1 cellular context compared by ENCODE assay signal in the genomic region with DNA sequence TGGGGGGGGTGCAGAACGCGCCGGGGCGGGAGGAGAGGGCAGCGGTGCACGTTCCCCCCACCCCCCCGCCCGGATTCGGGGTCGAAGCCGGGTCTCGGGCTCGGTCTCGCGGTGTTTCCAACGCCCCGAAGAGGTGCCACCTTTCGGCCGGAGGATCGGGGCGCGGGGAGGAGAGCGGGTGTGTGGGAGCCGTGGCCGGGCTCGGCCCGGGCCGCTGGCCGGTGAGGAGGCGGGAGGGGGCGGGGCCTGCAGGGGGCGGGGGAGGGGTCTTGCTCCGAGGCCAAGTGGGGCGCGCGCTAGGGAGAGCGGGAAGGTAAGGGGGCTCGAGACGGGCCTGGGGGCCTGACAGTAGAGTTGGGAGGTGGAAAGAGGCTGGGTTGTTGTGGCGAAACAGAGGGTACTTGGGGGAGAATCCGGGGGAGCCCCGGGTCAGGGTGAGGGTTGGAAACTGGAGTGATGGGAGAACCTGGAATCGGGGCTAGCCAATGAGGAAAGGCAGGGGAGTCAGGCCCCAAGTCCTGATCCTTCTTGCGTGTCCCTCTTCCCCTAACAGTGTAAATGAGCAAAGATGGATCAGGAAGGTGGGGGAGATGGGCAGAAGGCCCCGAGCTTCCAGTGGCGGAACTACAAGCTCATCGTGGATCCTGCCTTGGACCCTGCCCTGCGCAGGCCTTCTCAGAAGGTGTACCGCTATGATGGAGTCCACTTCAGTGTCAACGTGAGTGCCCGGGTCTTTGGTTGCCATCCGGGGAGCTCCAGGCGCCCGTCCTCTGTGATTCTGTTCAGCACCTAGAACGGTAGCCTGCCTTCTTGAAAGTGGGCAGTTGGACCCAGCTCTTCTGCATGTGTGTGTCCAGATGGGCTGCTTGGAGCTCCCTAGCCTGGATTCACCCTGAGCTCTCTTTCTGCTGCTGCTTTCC.
TF ChIP-seq lines count a peak whose summit lies in the region.

No MANE protein-coding gene starts in this region.

TF ChIP-seq in endothelial cell of umbilical vein, 7 proteins besides CTCF, POLR2A, EP300 and RAD21:
- TF ChIP-seq POLR2AphosphoS5 (IDR thresholded peaks at IDR 0.05; ENCODE audit: insufficient read depth, low read depth, low read length) (no peak), JUN (IDR thresholded peaks at IDR 0.05; ENCODE audit: borderline replicate concordance, insufficient read depth, insufficient read length, low read depth) (no peak), FOS (IDR thresholded peaks at IDR 0.05; ENCODE audit: borderline replicate concordance, insufficient read depth, low read length) (no peak), EZH2 (IDR thresholded peaks at IDR 0.05; ENCODE audit: borderline replicate concordance, low read depth, low read length, severe bottlenecking) (no peak), GATA2 (IDR thresholded peaks at IDR 0.05; ENCODE audit: insufficient read depth, insufficient read length, low read depth, low read length) (no peak), MYC (IDR thresholded peaks at IDR 0.05; ENCODE audit: low read depth, low read length) (no peak)
- TF ChIP-seq, protein P1, sequence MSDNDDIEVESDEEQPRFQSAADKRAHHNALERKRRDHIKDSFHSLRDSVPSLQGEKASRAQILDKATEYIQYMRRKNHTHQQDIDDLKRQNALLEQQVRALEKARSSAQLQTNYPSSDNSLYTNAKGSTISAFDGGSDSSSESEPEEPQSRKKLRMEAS (IDR thresholded peaks at IDR 0.05; ENCODE audit: insufficient read depth, insufficient read length) = no peak
TF ChIP-seq in endothelial cell of umbilical vein: peak in this region for 0.
